8 cellular contexts compared by ENCODE assay signal in the genomic region with DNA sequence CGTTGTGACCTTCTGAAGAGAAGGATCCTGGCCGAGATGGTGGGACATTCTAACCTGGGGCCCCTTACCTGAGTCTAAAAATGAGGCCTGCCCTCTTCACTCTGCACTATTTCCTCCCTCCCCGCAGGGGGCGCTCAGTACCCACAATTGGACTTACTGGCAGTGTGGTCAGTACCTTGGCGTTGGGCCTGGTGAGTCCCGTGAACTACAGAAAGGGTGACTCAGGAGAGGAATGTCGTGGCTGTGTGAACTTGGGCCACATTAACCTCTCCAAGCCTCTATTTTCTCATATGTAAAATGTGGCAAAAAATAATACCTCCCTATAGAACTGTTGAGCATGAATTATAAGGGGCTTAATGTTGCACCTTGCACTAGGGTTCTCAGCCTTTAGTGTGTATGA. TPM values are rescaled to one million over a fixed set of nuclear protein-coding genes. Genes with fewer than 3 reads are reported as not detected.
DNase-seq lines count a peak whose midpoint lies in the region; ATAC-seq and TF ChIP-seq lines count a peak whose summit lies in the region.

No MANE protein-coding gene starts in this region.

- H3K4me3 Mint-ChIP-seq in CD8-positive, alpha-beta T cell = no peak overlapping the region

- H3K4me1 ChIP-seq in CD8-positive, alpha-beta T cell (ENCODE audit: insufficient read depth, low read length) = peaks cover 20% of the 10 kb centered on the region
- H3K4me1 ChIP-seq in HAP-1 = peaks cover 6% of the 10 kb centered on the region; the same call in 1 of the 2 replicates

- CTCF ChIA-PET in CD8-positive, alpha-beta T cell (lab: Charles Lee) = interaction anchor here (0.7 to 3.0 kb wide), 10 partner anchors 9 to 367 kb away, joined by 3 to 12 read pairs (median 4); no protein-coding TSS in a partner anchor

- ATAC-seq in CD8-positive, alpha-beta T cell = peak; percentile 27
- no peak for ATAC-seq in HG03159 (IDR thresholded peaks at IDR 0.05; ENCODE audit: unreplicated experiment)

- POLR2A ChIA-PET in CD8-positive, alpha-beta T cell (lab: Charles Lee) = no interaction called here

- WGBS in lower leg skin, 2 donors = 5 to 10% methylated on average over 7 of the region's 7 CpGs

- no peaks in the 10 kb centered on the region for H3K27me3 Mint-ChIP-seq in CD8-positive, alpha-beta T cell (ENCODE audit: low read depth)

- DNase-seq in CD8-positive, alpha-beta T cell = peak; percentile 43 to 76 (median 72)
- DNase-seq in HAP-1 (ENCODE audit: low spot score in 2 of 2) (peak; percentile 64 to 90), NCI-H526 (lab: John Stamatoyannopoulos, UW) (peak; percentile 72 to 87), dermis blood vessel endothelial cell (peak; percentile 97), lower leg skin (ENCODE audit: low spot score in 2 of 2) (peak; percentile 94 to 99)
- peak; percentile 58 for DNase-seq in activated CD4-positive, alpha-beta T cell treated with anti-CD3 and anti-CD28 coated beads, Interleukin-2, amount 50 U/mL, for 24 hours (ENCODE audit: low read depth in 1 of 2, low spot score in 1 of 2)
- peak; percentile 80 for DNase-seq in stimulated activated CD4-positive, alpha-beta T cell treated with anti-CD3 and anti-CD28 coated beads, Interleukin-4, amount 100 ng/mL, for 24 hours

- no peak overlapping the region for H3K4me3 ChIP-seq in CD8-positive, alpha-beta T cell (ENCODE audit: low read depth, low read length)
- H3K4me3 ChIP-seq in HAP-1 = no peak overlapping the region
- H3K4me3 ChIP-seq in lower leg skin (ENCODE audit: low read depth, poor library complexity, severe bottlenecking) = no peak overlapping the region

- peak overlapping the region; percentile 13 for H3K27ac Mint-ChIP-seq in CD8-positive, alpha-beta T cell

- in situ Hi-C loops in HAP-1 (cut with MboI; ENCODE audit: low sequenced_read_pairs) = loop anchor here (10.0 kb wide), 1 partner anchor 142 kb away; no protein-coding TSS in a partner anchor

- no peaks in the 10 kb centered on the region for H3K27me3 ChIP-seq in CD8-positive, alpha-beta T cell (ENCODE audit: insufficient read depth, low read length)
- no peaks in the 10 kb centered on the region for H3K27me3 ChIP-seq in HAP-1 (ENCODE audit: low read depth)

- H3K9me3 Mint-ChIP-seq in CD8-positive, alpha-beta T cell = no peaks in the 10 kb centered on the region

- H3K36me3 ChIP-seq in CD8-positive, alpha-beta T cell (ENCODE audit: insufficient read depth, low read length) = peaks cover 18% of the 10 kb centered on the region
- H3K36me3 ChIP-seq in HAP-1 (replicated peaks) = peaks cover 51% of the 10 kb centered on the region

- no peaks in the 10 kb centered on the region for H3K9me3 ChIP-seq in CD8-positive, alpha-beta T cell (ENCODE audit: low read length)
- H3K9me3 ChIP-seq in HAP-1 = no peaks in the 10 kb centered on the region

- no peak for TF ChIP-seq POLR2A in lower leg skin (IDR thresholded peaks at IDR 0.05)

- TF ChIP-seq CTCF in CD8-positive, alpha-beta T cell (IDR thresholded peaks at IDR 0.05) = peak; percentile 70
- peak in 1 of 3 donors; percentile 92 for TF ChIP-seq CTCF in lower leg skin (IDR thresholded peaks at IDR 0.05)

- intact Hi-C loops in CD8-positive, alpha-beta T cell (cut with DNase I, micrococcal nuclease) = loop anchor here (1.0 to 10.0 kb wide), 6 partner anchors 26 to 472 kb away; a partner anchor contains a TSS
- intact Hi-C loops in lower leg skin (cut with DNase I; ENCODE audit: low total_unique reads) = loop anchor here (5.0 to 10.0 kb wide), 3 partner anchors 52 to 215 kb away; a partner anchor contains a TSS

- peaks cover 22% of the 10 kb centered on the region for H3K4me1 Mint-ChIP-seq in CD8-positive, alpha-beta T cell (ENCODE audit: low read depth)

- no peak overlapping the region for H3K27ac ChIP-seq in CD8-positive, alpha-beta T cell (ENCODE audit: low read depth, low read length)

- peaks cover 52% of the 10 kb centered on the region for H3K36me3 Mint-ChIP-seq in CD8-positive, alpha-beta T cell

RNA-seq across cellular contexts. Expression of a gene that starts 3.9 kb away (rescaled TPM):
- 10 to 100 TPM; 46.4 to 46.9 TPM for total RNA-seq in CD8-positive, alpha-beta T cell
- total RNA-seq in dermis blood vessel endothelial cell (15.9 and 18.2 TPM in 2 replicates), lower leg skin (10 to 100 TPM; 21.5 to 40.5 (median 26.5) TPM)

RNA-seq across cellular contexts. Expression of a gene that starts 13.8 kb away (rescaled TPM):
- total RNA-seq in CD8-positive, alpha-beta T cell = not detected
- not detected in 2 replicates for total RNA-seq in dermis blood vessel endothelial cell
- 1 to 10 TPM; 3.2 to 8.2 (median 7.2) TPM for total RNA-seq in lower leg skin

RNA-seq across cellular contexts. Expression of a gene that starts 25.7 kb away (rescaled TPM):
- total RNA-seq in CD8-positive, alpha-beta T cell = 1 to 10 TPM; 3.4 to 3.5 TPM
- total RNA-seq in dermis blood vessel endothelial cell = 0.34 and 0.42 TPM in 2 replicates
- 1 to 10 TPM in 1 of 4 donors, under 1 TPM in 3; 0.38 to 2.3 (median 0.54) TPM for total RNA-seq in lower leg skin

RNA-seq across cellular contexts. Expression of a gene that starts 50.0 kb away (rescaled TPM):
- not detected for total RNA-seq in CD8-positive, alpha-beta T cell
- total RNA-seq in dermis blood vessel endothelial cell = under 0.01 TPM in 1 of 2 replicates, not detected in the other
- total RNA-seq in lower leg skin = 100 to 1,000 TPM in 3 of 4 donors, 10 to 100 TPM in 1; 99.2 to 174 (median 115) TPM

RNA-seq across cellular contexts. Expression of a gene that starts 56.5 kb away (rescaled TPM):
- total RNA-seq in CD8-positive, alpha-beta T cell = 10 to 100 TPM; 12.5 to 12.9 TPM
- total RNA-seq in dermis blood vessel endothelial cell (10.1 and 15.5 TPM in 2 replicates), lower leg skin (100 to 1,000 TPM in 1 of 4 donors, 10 to 100 TPM in 3; 40.8 to 121 (median 64.3) TPM)
